ENCODE assay signal across 22 cellular contexts in the genomic region with DNA sequence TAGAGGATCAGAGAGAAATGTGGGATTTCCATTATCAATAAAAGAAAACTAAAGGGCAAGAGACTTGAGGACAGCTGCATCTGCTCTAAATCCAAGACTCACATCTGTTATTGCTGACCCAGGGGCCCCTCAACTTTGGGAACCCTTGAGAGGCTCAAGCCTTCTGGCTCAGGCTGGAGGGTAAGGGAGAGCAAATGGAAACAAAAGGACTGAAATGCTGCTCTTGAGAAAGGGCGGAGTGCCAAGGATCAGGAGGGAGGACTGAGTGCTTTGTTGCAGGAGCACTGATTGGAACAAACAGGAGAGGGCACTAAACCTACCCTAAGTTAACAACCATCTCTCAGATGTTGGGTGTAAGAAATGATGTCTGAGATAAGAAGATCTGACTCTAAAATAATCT.
DNase-seq lines count a peak whose midpoint lies in the region; ATAC-seq and TF ChIP-seq lines count a peak whose summit lies in the region.
"Had no signal": no experiment of that assay in that cellular context is flagged by ENCODE, and none has a peak within 500 bp of the region (broad histone marks: within the 10 kb centered on the region; RNA-seq: fewer than 3 reads in every experiment).

No MANE protein-coding gene starts in this region.

- H3K27ac Mint-ChIP-seq in MCF 10A (ENCODE audit: low read depth, unreplicated experiment), result no peak overlapping the region
- H3K27ac Mint-ChIP-seq: CD4-positive, alpha-beta memory T cell had no signal

- TF ChIP-seq POLR2A in testis (IDR thresholded peaks at IDR 0.05), result no peak

- POLR2A ChIA-PET in MCF 10A (lab: Yijun Ruan, JAX), result no interaction called here

- H3K4me3 ChIP-seq in mammary epithelial cell (replicated peaks in 1 of 3; ENCODE audit: insufficient read depth in 1 of 3, low read depth in 2 of 3, low read length in 3 of 3) (no peak overlapping the region), testis (no peak overlapping the region)
- H3K4me3 ChIP-seq: A549, BLaER1, GM12878, HAP-1, SJCRH30 had no signal

- WGBS in mammary epithelial cell (ENCODE audit: low coverage, missing lambda C conversion rate), result 75% methylated on average over 1 of the region's 1 CpG
- WGBS in testis, 2 donors, result 93 to 100% methylated on average over 1 of the region's 1 CpG

- H3K27me3 Mint-ChIP-seq in MCF 10A (ENCODE audit: insufficient read depth, unreplicated experiment), result no peaks in the 10 kb centered on the region

- intact Hi-C loops in MCF 10A (cut with micrococcal nuclease) (no loop called here), mammary epithelial cell (cut with micrococcal nuclease) (no loop called here), testis (cut with DNase I; ENCODE audit: low total_unique reads) (no loop called here)

- no peaks in the 10 kb centered on the region for H3K9me3 Mint-ChIP-seq in MCF 10A (ENCODE audit: unreplicated experiment)

- H3K36me3 ChIP-seq in mammary epithelial cell (ENCODE audit: insufficient read depth, low read length), result no peaks in the 10 kb centered on the region
- H3K36me3 ChIP-seq in testis (ENCODE audit: low read depth, missing control alignments), result no peaks in the 10 kb centered on the region
- H3K36me3 ChIP-seq: BLaER1, HAP-1, SJCRH30 had no signal

- H3K9me3 ChIP-seq in mammary epithelial cell (replicated peaks; ENCODE audit: insufficient read depth, low read length) (no peaks in the 10 kb centered on the region), testis (no peaks in the 10 kb centered on the region)
- H3K9me3 ChIP-seq: A549, BLaER1, HAP-1, SJCRH30 had no signal

- no peak overlapping the region for H3K4me2 ChIP-seq in mammary epithelial cell (ENCODE audit: insufficient read depth, low read depth, low read length)
- H3K4me2 ChIP-seq: A549 had no signal

- no TSS peak for BruUV-seq in MCF 10A (replicated peaks; lab: Mats Ljungman, UMichigan)
- no TSS peak for BruUV-seq in mammary epithelial cell (replicated peaks; lab: Mats Ljungman, UMichigan)

- no peak for ATAC-seq in GM19324 (IDR thresholded peaks at IDR 0.05; ENCODE audit: low FRiP score, unreplicated experiment)
- ATAC-seq: A549, GM12878, Panc1 had no signal

- H3K27me3 ChIP-seq in mammary epithelial cell (ENCODE audit: insufficient read depth, low read length), result peaks cover 4% of the 10 kb centered on the region
- no peaks in the 10 kb centered on the region for H3K27me3 ChIP-seq in testis
- H3K27me3 ChIP-seq: BLaER1 had no signal

- H3K79me2 ChIP-seq in mammary epithelial cell (ENCODE audit: insufficient read depth, low read length), result no peaks in the 10 kb centered on the region

- H2AFZ ChIP-seq in mammary epithelial cell (ENCODE audit: low read depth, low read length), result no peak overlapping the region

- no peak overlapping the region for H3K9ac ChIP-seq in mammary epithelial cell (ENCODE audit: insufficient read depth, low read length)
- H3K9ac ChIP-seq: BLaER1 had no signal

- dilution Hi-C loops in mammary epithelial cell (cut with HindIII; ENCODE audit: low sequenced_read_pairs), result no loop called here

- no peak overlapping the region for H3K4me3 Mint-ChIP-seq in MCF 10A (ENCODE audit: unreplicated experiment)
- H3K4me3 Mint-ChIP-seq: CD4-positive, alpha-beta memory T cell had no signal

- CTCF ChIA-PET in MCF 10A (lab: Yijun Ruan, JAX) (no interaction called here), mammary epithelial cell (lab: Charles Lee; ENCODE audit: low non-redundant PET) (no interaction called here)

- H3K4me1 Mint-ChIP-seq in MCF 10A (ENCODE audit: insufficient read depth, unreplicated experiment), result no peaks in the 10 kb centered on the region
- H3K4me1 Mint-ChIP-seq: CD4-positive, alpha-beta memory T cell had no signal

- H3K4me1 ChIP-seq in mammary epithelial cell (ENCODE audit: insufficient read depth, low read length) (no peaks in the 10 kb centered on the region), testis (peaks cover 5% of the 10 kb centered on the region)
- H3K4me1 ChIP-seq: A549, HAP-1, SJCRH30 had no signal

- peak; percentile 3 for DNase-seq in MCF 10A (ENCODE audit: unreplicated experiment)
- no peak for DNase-seq in mammary epithelial cell
- peak in 10 of 61 donors; percentile 3 to 50 (median 17) for DNase-seq in caudate nucleus (lab: John Stamatoyannopoulos, UW)
- peak; percentile 54 for DNase-seq in medulla oblongata (ENCODE audit: extremely low spot score)
- DNase-seq in testis, result peak; percentile 24
- DNase-seq in activated T-cell treated with anti-CD3 and anti-CD28 coated beads, Interleukin-2, amount 50 U/mL, for 1 hour, result no peak
- no peak for DNase-seq in NCI-H1694 (lab: John Stamatoyannopoulos, UW)
- DNase-seq: CD4-positive, alpha-beta memory T cell; DMS53; EL; IMR-90; NCI-H1436 treated with DMSO at 0.1 percent for 48 hours; NCI-H2107; NCI-H345; NCI-H524 treated with DMSO at 0.1 percent for 48 hours; SJCRH30 had no signal

- H4K20me1 ChIP-seq in mammary epithelial cell (ENCODE audit: insufficient read depth, low read length), result no peaks in the 10 kb centered on the region
- H4K20me1 ChIP-seq: BLaER1 had no signal

- H3K27ac ChIP-seq in mammary epithelial cell (ENCODE audit: insufficient read depth, low read depth, low read length) (no peak overlapping the region), caudate nucleus (ENCODE audit: low read depth, low read length) (peak overlapping the region; percentile 99), testis (no peak overlapping the region)
- H3K27ac ChIP-seq: A549, BLaER1, SJCRH30 had no signal

- TF ChIP-seq CTCF in MCF 10A (IDR thresholded peaks at IDR 0.05; ENCODE audit: unreplicated experiment) (no peak), mammary epithelial cell (conservative IDR thresholded peaks at IDR 0.05 in 1 of 2, IDR thresholded peaks at IDR 0.05 in 1 of 2; ENCODE audit: extremely low read depth in 1 of 2, insufficient read depth in 1 of 2, low read depth in 1 of 2, low read length in 2 of 2) (no peak), testis (IDR thresholded peaks at IDR 0.05) (no peak)

- in situ Hi-C loops in mammary epithelial cell (cut with MboI; ENCODE audit: low sequenced_read_pairs in 2 of 2), result no loop called here

- no peaks in the 10 kb centered on the region for H3K36me3 Mint-ChIP-seq in MCF 10A (ENCODE audit: insufficient read depth, unreplicated experiment)
- H3K36me3 Mint-ChIP-seq: CD4-positive, alpha-beta memory T cell had no signal

Comparison
In these comparisons a context has a peak if more than half of its experiments do, and no peak if none do; other contexts are left out.
1. DNase-seq: peak in MCF 10A (single experiment), medulla oblongata (single experiment) and testis (single experiment); none in mammary epithelial cell (single experiment), activated T-cell treated with anti-CD3 and anti-CD28 coated beads, Interleukin-2, amount 50 U/mL, for 1 hour (single experiment) and NCI-H1694 (single experiment).